17 cellular contexts compared by ENCODE assay signal in the genomic region with DNA sequence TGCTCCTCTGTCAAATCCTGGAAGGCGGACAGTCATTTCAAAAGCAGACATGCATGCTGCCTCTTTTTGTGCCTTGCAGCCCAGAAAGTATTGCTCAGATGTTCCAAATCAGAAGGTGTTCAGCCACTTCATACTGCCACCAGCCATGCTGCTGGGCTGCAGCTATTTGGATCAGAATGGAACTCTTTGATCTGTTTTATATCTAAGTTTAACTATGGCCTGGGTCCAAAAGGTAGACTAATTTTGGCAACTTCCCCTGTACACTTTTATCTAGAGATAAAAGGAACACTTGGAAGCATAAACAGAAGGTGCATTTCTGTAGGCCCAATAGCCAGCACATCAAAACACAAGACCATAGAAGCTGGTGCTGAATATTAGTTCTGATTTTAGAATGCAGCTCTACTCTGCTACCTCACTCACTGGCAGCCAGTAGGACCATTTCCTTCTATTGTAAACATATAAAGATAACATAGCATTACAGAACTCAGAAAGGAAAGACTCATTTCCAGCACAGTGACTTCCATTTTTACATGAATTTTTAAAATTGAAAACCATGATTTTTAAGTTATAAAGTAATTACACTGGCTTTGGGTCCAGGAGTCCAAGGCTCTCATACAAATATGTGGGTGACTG.
DNase-seq lines count a peak whose midpoint lies in the region; ATAC-seq, FAIRE-seq and TF ChIP-seq lines count a peak whose summit lies in the region.
"Had no signal": no experiment of that assay in that cellular context is flagged by ENCODE, and none has a peak within 500 bp of the region (broad histone marks: within the 10 kb centered on the region; RNA-seq: fewer than 3 reads in every experiment).

No MANE protein-coding gene starts in this region.

- H3K4me2 ChIP-seq in smooth muscle cell = no peak overlapping the region

- no peaks in the 10 kb centered on the region for H3K36me3 ChIP-seq in breast epithelium
- no peaks in the 10 kb centered on the region for H3K36me3 ChIP-seq in left lung
- H3K36me3 ChIP-seq in smooth muscle cell (ENCODE audit: low read depth) = no peaks in the 10 kb centered on the region
- no peaks in the 10 kb centered on the region for H3K36me3 ChIP-seq in CD8-positive, alpha-beta memory T cell (ENCODE audit: insufficient read depth, low read length)
- H3K36me3 ChIP-seq in kidney (ENCODE audit: control insufficient read depth in 1 of 2, insufficient read depth in 2 of 2, low read length in 2 of 2) = no peaks in the 10 kb centered on the region

- no peaks in the 10 kb centered on the region; the same call in 1 of the 2 replicates for H3K27me3 Mint-ChIP-seq in HFFc6 (ENCODE audit: insufficient read depth)
- peaks cover 3 to 15% of the 10 kb centered on the region in 2 donors for H3K27me3 Mint-ChIP-seq in CD8-positive, alpha-beta memory T cell

- H4K20me1 ChIP-seq in smooth muscle cell (ENCODE audit: low read depth) = no peaks in the 10 kb centered on the region

- H3K9ac ChIP-seq in smooth muscle cell (ENCODE audit: low read depth) (peak overlapping the region; percentile 80), kidney (ENCODE audit: low read length in 2 of 2) (no peak overlapping the region)

- WGBS in smooth muscle cell (ENCODE audit: low lambda C conversion rate) = 95% methylated on average over 1 of the region's 1 CpG

- H3K4me3 ChIP-seq in breast epithelium = no peak overlapping the region
- H3K4me3 ChIP-seq in left lung = no peak overlapping the region
- no peak overlapping the region for H3K4me3 ChIP-seq in smooth muscle cell
- no peak overlapping the region for H3K4me3 ChIP-seq in CD8-positive, alpha-beta memory T cell (ENCODE audit: low read length)
- H3K4me3 ChIP-seq in kidney (ENCODE audit: low read length in 2 of 2) = no peak overlapping the region

- H3K79me2 ChIP-seq in smooth muscle cell (ENCODE audit: low read depth) = no peaks in the 10 kb centered on the region

- CTCF ChIA-PET in CD8-positive, alpha-beta memory T cell (lab: Charles Lee) = no interaction called here

- peaks cover 4 to 17% of the 10 kb centered on the region in 2 donors for H3K4me1 ChIP-seq in breast epithelium
- H3K4me1 ChIP-seq in left lung = peaks cover 36 to 40% of the 10 kb centered on the region in 2 donors
- H3K4me1 ChIP-seq in smooth muscle cell (ENCODE audit: low read depth) = peaks cover 17% of the 10 kb centered on the region
- no peaks in the 10 kb centered on the region for H3K4me1 ChIP-seq in CD8-positive, alpha-beta memory T cell (ENCODE audit: insufficient read depth, low read length)
- peaks cover 0 to 2% of the 10 kb centered on the region in 2 donors for H3K4me1 ChIP-seq in kidney (ENCODE audit: control insufficient read depth in 1 of 2, insufficient read depth in 1 of 2, low read depth in 1 of 2, low read length in 2 of 2)

- ATAC-seq in left lung = no peak

- H3K27ac Mint-ChIP-seq in HFFc6 = peak overlapping the region; percentile 96
- H3K27ac Mint-ChIP-seq in CD8-positive, alpha-beta memory T cell = no peak overlapping the region
- H3K27ac Mint-ChIP-seq: naive B cell had no signal

- H3K9me3 ChIP-seq in breast epithelium (no peaks in the 10 kb centered on the region), left lung (peaks cover 0 to 2% of the 10 kb centered on the region in 2 donors), smooth muscle cell (replicated peaks; ENCODE audit: low read depth) (no peaks in the 10 kb centered on the region), kidney (ENCODE audit: control insufficient read depth in 1 of 2, low read length in 2 of 2) (no peaks in the 10 kb centered on the region)
- no peaks in the 10 kb centered on the region for H3K9me3 ChIP-seq in CD8-positive, alpha-beta memory T cell (ENCODE audit: low read length)

- intact Hi-C loops in breast epithelium (cut with DNase I; ENCODE audit: low total_unique reads) (no loop called here), left lung (cut with DNase I) (loop anchor here in 1 of 2 donors (10.0 kb wide), 1 partner anchor 178 kb away; no protein-coding TSS in a partner anchor), kidney (cut with DNase I) (no loop called here)

- DNase-seq in HFFc6 = no peak
- no peak for DNase-seq in breast epithelium (ENCODE audit: low spot score in 2 of 2)
- DNase-seq in left lung = no peak
- no peak for DNase-seq in smooth muscle cell (lab: John Stamatoyannopoulos, UW; ENCODE audit: unreplicated experiment)
- no peak for DNase-seq in epidermal melanocyte (ENCODE audit: insufficient read length, low spot score)
- DNase-seq in CD8-positive, alpha-beta memory T cell = no peak
- DNase-seq in kidney = no peak
- DNase-seq in stimulated activated CD4-positive, alpha-beta T cell treated with anti-CD3 and anti-CD28 coated beads, Interleukin-4, amount 100 ng/mL, for 24 hours = no peak
- DNase-seq: activated CD4-positive, CD25-positive, alpha-beta regulatory T cell; activated T-cell treated with anti-CD3 and anti-CD28 coated beads, Interleukin-2, amount 50 U/mL, for 1 hour; EL; naive B cell; NCI-H1092 treated with DMSO at 0.1 percent for 48 hours; NCI-H748 treated with DMSO at 0.1 percent for 48 hours; stimulated activated CD4-positive, alpha-beta T cell treated with anti-CD3 and anti-CD28 coated beads, Interleukin-15, amount 100 ng/mL, for 24 hours had no signal

- H3K27me3 ChIP-seq in breast epithelium (no peaks in the 10 kb centered on the region), left lung (no peaks in the 10 kb centered on the region), smooth muscle cell (ENCODE audit: low read depth) (no peaks in the 10 kb centered on the region)
- no peaks in the 10 kb centered on the region for H3K27me3 ChIP-seq in CD8-positive, alpha-beta memory T cell (ENCODE audit: insufficient read depth, low read length, poor library complexity, severe bottlenecking)

- POLR2A ChIA-PET in CD8-positive, alpha-beta memory T cell (lab: Charles Lee) = no interaction called here

- peak overlapping the region; percentile 86; the same call in 1 of the 2 replicates for H3K4me3 Mint-ChIP-seq in HFFc6
- H3K4me3 Mint-ChIP-seq in CD8-positive, alpha-beta memory T cell = no peak overlapping the region
- H3K4me3 Mint-ChIP-seq: naive B cell had no signal

- H3K9me3 Mint-ChIP-seq in HFFc6 = no peaks in the 10 kb centered on the region
- no peaks in the 10 kb centered on the region for H3K9me3 Mint-ChIP-seq in CD8-positive, alpha-beta memory T cell

- peaks cover 32% of the 10 kb centered on the region for H3F3A ChIP-seq in smooth muscle cell (ENCODE audit: low read depth)

- TF ChIP-seq CTCF in HFFc6 (IDR thresholded peaks at IDR 0.05) = no peak
- TF ChIP-seq CTCF in breast epithelium (IDR thresholded peaks at IDR 0.05) = no peak
- TF ChIP-seq CTCF in left lung (IDR thresholded peaks at IDR 0.05) = no peak
- no peak for TF ChIP-seq CTCF in smooth muscle cell (IDR thresholded peaks at IDR 0.05; ENCODE audit: borderline replicate concordance, insufficient read depth, poor library complexity, severe bottlenecking)
- TF ChIP-seq CTCF in kidney (IDR thresholded peaks at IDR 0.05; ENCODE audit: borderline replicate concordance, extremely low read depth, insufficient read depth) = no peak

- no peak for FAIRE-seq in kidney (lab: Jason Lieb, UNC)
- FAIRE-seq: H54, HTR-8/SVneo had no signal

- no peak overlapping the region for H2AFZ ChIP-seq in smooth muscle cell (ENCODE audit: low read depth)

- H3K4me1 Mint-ChIP-seq in HFFc6 (ENCODE audit: low read depth) = peaks cover 53% of the 10 kb centered on the region
- no peaks in the 10 kb centered on the region for H3K4me1 Mint-ChIP-seq in CD8-positive, alpha-beta memory T cell
- H3K4me1 Mint-ChIP-seq: naive B cell had no signal

- no peak for TF ChIP-seq POLR2A in breast epithelium (IDR thresholded peaks at IDR 0.05)

- peaks cover 6% of the 10 kb centered on the region; the same call in 1 of the 2 replicates for H3K36me3 Mint-ChIP-seq in HFFc6 (ENCODE audit: low read depth)
- H3K36me3 Mint-ChIP-seq in CD8-positive, alpha-beta memory T cell = no peaks in the 10 kb centered on the region
- H3K36me3 Mint-ChIP-seq: naive B cell had no signal

- H3K27ac ChIP-seq in breast epithelium (peak overlapping the region; percentile 85), left lung (peak overlapping the region; percentile 87 to 92), smooth muscle cell (ENCODE audit: low read depth) (peak overlapping the region; percentile 96), kidney (ENCODE audit: low read depth in 2 of 2, low read length in 2 of 2) (no peak overlapping the region)
- no peak overlapping the region for H3K27ac ChIP-seq in CD8-positive, alpha-beta memory T cell (ENCODE audit: low read depth, low read length)

Comparison
In these comparisons a context has a peak if more than half of its experiments do, and no peak if none do; other contexts are left out.
1. H3K27ac ChIP-seq: peak in breast epithelium (2 of 2), left lung (2 of 2) and smooth muscle cell (single experiment); none in CD8-positive, alpha-beta memory T cell (single experiment) and kidney (0 of 2).